8 cellular contexts compared by ENCODE assay signal in genomic region chr19:11737964-11738745, GRCh38. TPM values are rescaled to one million over a fixed set of nuclear protein-coding genes. Genes with fewer than 3 reads are reported as not detected.
DNase-seq lines count a peak whose midpoint lies in the region; ATAC-seq and TF ChIP-seq lines count a peak whose summit lies in the region.

No MANE protein-coding gene starts in this region.

- H3K27me3 ChIP-seq in GM06990 (replicated peaks; ENCODE audit: control insufficient read depth, insufficient read depth, low read length) (no peaks in the 10 kb centered on the region), duodenal mucosa (ENCODE audit: control insufficient read depth in 1 of 2, insufficient read depth in 2 of 2, low read length in 2 of 2) (no peaks in the 10 kb centered on the region), lower lobe of right lung (ENCODE audit: low read depth) (no peaks in the 10 kb centered on the region)

- H3K36me3 ChIP-seq in GM06990 (ENCODE audit: control insufficient read depth, insufficient read depth, low read length) (no peaks in the 10 kb centered on the region), KOPT-K1 (ENCODE audit: insufficient read depth, low read length) (0 out of 2 replicates have a peak, but pooled peaks cover 2% of the 10 kb centered on the region), duodenal mucosa (ENCODE audit: control insufficient read depth in 1 of 2, insufficient read depth in 2 of 2, low read length in 2 of 2) (no peaks in the 10 kb centered on the region), lower lobe of right lung (no peaks in the 10 kb centered on the region)

- peak overlapping the region; percentile 91 to 92 for H3K9ac ChIP-seq in duodenal mucosa (ENCODE audit: low read depth in 1 of 2, low read length in 2 of 2)

- DNase-seq in GM06990 (ENCODE audit: extremely low read depth, insufficient read length) (peak; percentile 51), lower lobe of right lung (peak; percentile 84), NCI-H1436 (lab: John Stamatoyannopoulos, UW) (no peak)
- DNase-seq in stimulated activated CD8-positive, alpha-beta memory T cell treated with anti-CD3 and anti-CD28 coated beads, Interleukin-4, amount 100 ng/mL, for 48 hours: peak; percentile 61

- no peaks in the 10 kb centered on the region for H3K9me3 ChIP-seq in KOPT-K1 (ENCODE audit: insufficient read depth, low read length, poor library complexity, severe bottlenecking)
- H3K9me3 ChIP-seq in duodenal mucosa (ENCODE audit: control insufficient read depth in 1 of 2, low read length in 2 of 2): no peaks in the 10 kb centered on the region
- H3K9me3 ChIP-seq in lower lobe of right lung: no peaks in the 10 kb centered on the region

- intact Hi-C loops in lower lobe of right lung (cut with DNase I): no loop called here

- no peak for TF ChIP-seq CTCF in GM06990 (IDR thresholded peaks at IDR 0.05; ENCODE audit: insufficient read depth, low read length, poor library complexity, severe bottlenecking)
- TF ChIP-seq CTCF in lower lobe of right lung (IDR thresholded peaks at IDR 0.05): peak; percentile 7

- H3K4me1 ChIP-seq in duodenal mucosa (ENCODE audit: control insufficient read depth in 1 of 2, insufficient read depth in 2 of 2, low read length in 2 of 2): peaks cover 14 to 16% of the 10 kb centered on the region in 2 donors
- H3K4me1 ChIP-seq in lower lobe of right lung: peaks cover 22% of the 10 kb centered on the region

- ATAC-seq in GM21717 (IDR thresholded peaks at IDR 0.05; ENCODE audit: unreplicated experiment): peak; percentile 39
- ATAC-seq in activated CD4-positive, CD25-positive, alpha-beta regulatory T cell treated with anti-CD3 and anti-CD28 coated beads, Interleukin-2, amount 50 U/mL, for 24 hours: peak; percentile 33 to 36
- ATAC-seq in lower lobe of right lung: peak; percentile 76 to 77

- H3K27ac ChIP-seq in KOPT-K1 (ENCODE audit: low read depth, low read length, poor library complexity, severe bottlenecking) (peak overlapping the region; percentile 68), duodenal mucosa (ENCODE audit: low read depth, low read length) (peak overlapping the region; percentile 75), lower lobe of right lung (peak overlapping the region; percentile 92)

- peak overlapping the region; percentile 92 for H3K4me3 ChIP-seq in GM06990 (replicated peaks; ENCODE audit: low read depth, low read length)
- H3K4me3 ChIP-seq in duodenal mucosa (ENCODE audit: low read depth in 1 of 2, low read length in 2 of 2): peak overlapping the region; percentile 79 to 88
- peak overlapping the region; percentile 87 for H3K4me3 ChIP-seq in lower lobe of right lung

RNA-seq across cellular contexts. Expression of gene ZNF823, which starts 0.6 kb away (rescaled TPM):
- total RNA-seq in lower lobe of right lung: 5.6 TPM

RNA-seq across cellular contexts. Expression of gene ZNF441, which starts 28.6 kb away (rescaled TPM):
- 5.8 TPM for total RNA-seq in lower lobe of right lung
